In genomic region chr11:86232556-86232955, GRCh38 we compare ENCODE assay signal across 11 cellular contexts.
"Had no signal": no experiment of that assay in that cellular context is flagged by ENCODE, and none has a peak within 500 bp of the region (broad histone marks: within the 10 kb centered on the region; RNA-seq: fewer than 3 reads in every experiment).

No MANE protein-coding gene starts in this region.

- H3K9me3 Mint-ChIP-seq: GM23338, H9, HFFc6 had no signal

- DNase-seq: GM23248, GOT3, H7, H9, HCEC 1CT, HFFc6 had no signal

- H3K27ac ChIP-seq: GM23248 had no signal

- H3K4me3 Mint-ChIP-seq: GM23338, H9, HFFc6 had no signal

- ATAC-seq: GM23338, HCT116 had no signal

- H3K9ac ChIP-seq: GM23248 had no signal

- H3K4me3 ChIP-seq: GM23248, GM23338, HAP-1 had no signal

- H3K4me2 ChIP-seq: GM23338 had no signal

- H3K27ac Mint-ChIP-seq: GM23338, H9, HFFc6 had no signal

- H3K36me3 ChIP-seq: HAP-1 had no signal

- H3K9me3 ChIP-seq: HAP-1 had no signal

- H2AFZ ChIP-seq: GM23248, GM23338 had no signal

- FAIRE-seq: H1, H54 had no signal
